In the genomic region with DNA sequence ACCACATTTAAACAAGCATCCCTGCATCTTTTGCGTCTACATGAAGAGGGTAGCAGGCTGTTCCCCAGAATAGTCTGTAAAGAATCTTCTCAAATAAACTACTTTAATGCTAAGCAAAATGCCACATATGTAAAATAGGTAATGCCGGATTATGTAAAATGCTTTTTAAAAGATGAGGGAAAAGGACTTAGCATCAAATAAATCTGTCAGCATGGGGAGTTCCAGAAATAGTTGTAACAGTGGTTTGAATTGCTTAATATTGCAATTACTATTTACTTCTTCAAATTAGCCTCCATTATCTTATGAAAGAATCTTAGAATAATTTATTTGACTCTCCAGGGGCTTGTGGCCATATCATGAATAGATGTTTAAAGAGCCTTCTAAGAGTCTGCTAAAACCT, we compare ENCODE assay signal across 20 cellular contexts.
DNase-seq lines count a peak whose midpoint lies in the region; ATAC-seq, FAIRE-seq and TF ChIP-seq lines count a peak whose summit lies in the region.
"Had no signal": no experiment of that assay in that cellular context is flagged by ENCODE, and none has a peak within 500 bp of the region (broad histone marks: within the 10 kb centered on the region; RNA-seq: fewer than 3 reads in every experiment).

No MANE protein-coding gene starts in this region.

- no peak overlapping the region for H3K4me3 ChIP-seq in suprapubic skin
- H3K4me3 ChIP-seq: BLaER1 had no signal

- no peaks in the 10 kb centered on the region for H3K27me3 ChIP-seq in suprapubic skin
- H3K27me3 ChIP-seq: BE2C, BLaER1 had no signal

- no peak for TF ChIP-seq EP300 in suprapubic skin (IDR thresholded peaks at IDR 0.05)

- no peak for ATAC-seq in HG03196 (IDR thresholded peaks at IDR 0.05; ENCODE audit: unreplicated experiment)

- TF ChIP-seq CTCF in 22Rv1 (IDR thresholded peaks at IDR 0.05) = no peak
- no peak for TF ChIP-seq CTCF in suprapubic skin (IDR thresholded peaks at IDR 0.05)

- FAIRE-seq in islet of Langerhans (lab: Jason Lieb, UNC) = peak; percentile 43
- FAIRE-seq: A204.1, D721Med, G401.6, GM12891, GM19239 had no signal

- no peak for TF ChIP-seq POLR2A in suprapubic skin (IDR thresholded peaks at IDR 0.05)

- no peaks in the 10 kb centered on the region for H3K4me1 ChIP-seq in suprapubic skin
- H3K4me1 ChIP-seq: BE2C, BLaER1, Caco-2 had no signal

- DNase-seq in NCI-H69 (lab: John Stamatoyannopoulos, UW) (peak; percentile 38), suprapubic skin (ENCODE audit: low spot score in 2 of 2) (no peak)
- DNase-seq: 8988T; ACHN; BE2C; C1 segment of cervical spinal cord; Caco-2; Calu3; CD4-positive, alpha-beta memory T cell; CD4-positive, CD25-positive, alpha-beta regulatory T cell; GF-D8 had no signal

- WGBS in suprapubic skin = 62% methylated on average over 2 of the region's 2 CpGs

- peak overlapping the region; percentile 55 for H3K27ac ChIP-seq in 22Rv1
- H3K27ac ChIP-seq in suprapubic skin = no peak overlapping the region
- H3K27ac ChIP-seq: BLaER1 had no signal

- H3K9me3 ChIP-seq in suprapubic skin = no peaks in the 10 kb centered on the region
- H3K9me3 ChIP-seq: BE2C, BLaER1, Caco-2 had no signal

- no peaks in the 10 kb centered on the region for H3K36me3 ChIP-seq in suprapubic skin
- H3K36me3 ChIP-seq: BE2C, BLaER1 had no signal
